34 cellular contexts compared by ENCODE assay signal in the genomic region with DNA sequence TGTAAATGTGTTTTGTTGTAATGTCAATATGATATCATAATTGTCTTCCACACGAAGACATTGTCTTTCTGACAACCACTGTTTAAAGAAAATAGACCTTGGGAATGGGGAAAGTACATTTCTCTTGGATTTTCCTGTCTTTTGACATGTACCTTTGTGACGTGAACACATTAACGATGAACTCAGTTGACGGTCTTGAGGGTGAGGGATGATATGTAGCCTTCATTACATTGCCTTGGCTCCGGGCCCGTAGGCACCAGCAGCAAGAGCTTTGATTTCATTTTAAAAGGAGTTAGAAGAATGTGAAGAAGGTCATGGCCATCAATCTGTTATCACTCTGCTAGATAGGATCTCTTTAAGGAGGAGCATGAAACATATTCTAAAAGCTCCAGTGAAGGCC.
"Had no signal": no experiment of that assay in that cellular context is flagged by ENCODE, and none has a peak within 500 bp of the region (broad histone marks: within the 10 kb centered on the region; RNA-seq: fewer than 3 reads in every experiment).

No MANE protein-coding gene starts in this region.

- FAIRE-seq: TTC549 had no signal

- H3K4me1 Mint-ChIP-seq: activated naive CD8-positive, alpha-beta T cell treated with anti-CD3 and anti-CD28 coated beads for 36 hours had no signal

- H3K9me3 Mint-ChIP-seq: activated naive CD4-positive, alpha-beta T cell treated with anti-CD3 and anti-CD28 coated beads for 36 hours; activated naive CD8-positive, alpha-beta T cell treated with anti-CD3 and anti-CD28 coated beads for 36 hours; activated T-helper 1 cell treated with anti-CD3 and anti-CD28 coated beads, Interleukin-12 subunit alpha, Interleukin-12 subunit beta, Interleukin-2, Interleukin-4 antibody, amounts not matched to agents 30 ng/mL and 10 ng/mL and 1 ng/mL, durations not matched to agents 14 hours and 24 hours and 36 hours; brain; dendritic cell treated with granulocyte-macrophage colony-stimulating factor and Interleukin-4, amounts not matched to agents 40 ng/mL and 50 ng/mL, for 4 days; T-helper 1 cell treated with Interleukin-12 subunit alpha and Interleukin-12 subunit beta and Interleukin-4 antibody, amounts not matched to agents 30 μg/mL and 1 μg/mL, for 36 hours had no signal

- H3K36me3 Mint-ChIP-seq: activated naive CD8-positive, alpha-beta T cell treated with anti-CD3 and anti-CD28 coated beads for 36 hours; brain had no signal

- DNase-seq: activated CD4-positive, alpha-beta T cell treated with anti-CD3 and anti-CD28 coated beads for 4 hours; activated CD4-positive, alpha-beta T cell treated with anti-CD3 and anti-CD28 coated beads, Interleukin-2, amount 50 U/mL, for 4 hours; activated CD8-positive, alpha-beta memory T cell treated with anti-CD3 and anti-CD28 coated beads for 24 hours; activated CD8-positive, alpha-beta memory T cell treated with anti-CD3 and anti-CD28 coated beads, Interleukin-2, amount 50 U/mL, for 4 hours; activated effector memory CD4-positive, alpha-beta T cell treated with anti-CD3 and anti-CD28 coated beads, Interleukin-2, amount 50 U/mL, for 16 hours; activated naive CD4-positive, alpha-beta T cell treated with anti-CD3 and anti-CD28 coated beads for 36 hours; activated naive CD8-positive, alpha-beta T cell treated with anti-CD3 and anti-CD28 coated beads for 36 hours; activated T-cell treated with anti-CD3 and anti-CD28 coated beads, Interleukin-2, amount 50 U/mL, for 1 hour; adrenal gland; central memory CD4-positive, alpha-beta T cell; effector CD4-positive, alpha-beta T cell; esophagus squamous epithelium; foreskin melanocyte; heart right ventricle; islet precursor cell; left ventricle myocardium superior; ovary; psoas muscle; spleen; stimulated activated CD4-positive, alpha-beta T cell treated with anti-CD3 and anti-CD28 coated beads, Interleukin-2, amount 100 ng/mL, for 48 hours; stimulated activated naive CD4-positive, alpha-beta T cell treated with Interleukin-2 at 50 U/mL for 16 hours; T-helper 9 cell; testis; transverse colon had no signal

- H3K9me3 ChIP-seq: adrenal gland, ascending aorta, esophagus squamous epithelium, heart right ventricle, ovary, psoas muscle, testis, transverse colon, vagina had no signal

- H3K4me3 Mint-ChIP-seq: activated naive CD4-positive, alpha-beta T cell treated with anti-CD3 and anti-CD28 coated beads for 36 hours; activated naive CD8-positive, alpha-beta T cell treated with anti-CD3 and anti-CD28 coated beads for 36 hours; activated T-helper 1 cell treated with anti-CD3 and anti-CD28 coated beads, Interleukin-12 subunit alpha, Interleukin-12 subunit beta, Interleukin-2, Interleukin-4 antibody, amounts not matched to agents 30 ng/mL and 10 ng/mL and 1 ng/mL, durations not matched to agents 14 hours and 24 hours and 36 hours; brain; dendritic cell treated with granulocyte-macrophage colony-stimulating factor and Interleukin-4, amounts not matched to agents 40 ng/mL and 50 ng/mL, for 4 days; nephron; T-helper 1 cell treated with Interleukin-12 subunit alpha and Interleukin-12 subunit beta and Interleukin-4 antibody, amounts not matched to agents 30 μg/mL and 1 μg/mL, for 36 hours had no signal

- H3K4me1 ChIP-seq: adrenal gland, ascending aorta, esophagus squamous epithelium, heart right ventricle, psoas muscle, spleen, testis, transverse colon, vagina had no signal

- H3K4me3 ChIP-seq: adrenal gland, ascending aorta, esophagus squamous epithelium, heart right ventricle, ovary, psoas muscle, spleen, testis, transverse colon, vagina had no signal

- H3K27ac Mint-ChIP-seq: activated naive CD4-positive, alpha-beta T cell treated with anti-CD3 and anti-CD28 coated beads for 36 hours; activated naive CD8-positive, alpha-beta T cell treated with anti-CD3 and anti-CD28 coated beads for 36 hours; activated T-helper 1 cell treated with anti-CD3 and anti-CD28 coated beads, Interleukin-12 subunit alpha, Interleukin-12 subunit beta, Interleukin-2, Interleukin-4 antibody, amounts not matched to agents 30 ng/mL and 10 ng/mL and 1 ng/mL, durations not matched to agents 14 hours and 24 hours and 36 hours; dendritic cell treated with granulocyte-macrophage colony-stimulating factor and Interleukin-4, amounts not matched to agents 40 ng/mL and 50 ng/mL, for 4 days; T-helper 1 cell treated with Interleukin-12 subunit alpha and Interleukin-12 subunit beta and Interleukin-4 antibody, amounts not matched to agents 30 μg/mL and 1 μg/mL, for 36 hours had no signal

- H3K36me3 ChIP-seq: adrenal gland, ascending aorta, esophagus squamous epithelium, heart right ventricle, ovary, spleen, transverse colon, vagina had no signal

- H3K27ac ChIP-seq: adrenal gland, ascending aorta, epithelial cell of prostate, esophagus squamous epithelium, heart right ventricle, ovary, psoas muscle, spleen, testis, transverse colon, vagina, VCaP had no signal

- H3K27me3 ChIP-seq: adrenal gland, ascending aorta, ovary, spleen, testis, transverse colon, vagina had no signal

- ATAC-seq: heart right ventricle, left ventricle myocardium superior, psoas muscle had no signal
